ENCODE assay signal across 20 cellular contexts in genomic region chr1:10513199-10513598, GRCh38. TPM values are rescaled to one million over a fixed set of nuclear protein-coding genes. Genes with fewer than 3 reads are reported as not detected.
DNase-seq lines count a peak whose midpoint lies in the region; ATAC-seq and TF ChIP-seq lines count a peak whose summit lies in the region.
"Had no signal": no experiment of that assay in that cellular context is flagged by ENCODE, and none has a peak within 500 bp of the region (broad histone marks: within the 10 kb centered on the region; RNA-seq: fewer than 3 reads in every experiment).

No MANE protein-coding gene starts in this region.

- TF ChIP-seq CTCF in SK-N-SH (IDR thresholded peaks at IDR 0.05) (no peak), IMR-90 (conservative IDR thresholded peaks at IDR 0.05; ENCODE audit: low read depth, low read length) (no peak), left lung (IDR thresholded peaks at IDR 0.05) (no peak)

- H2AFZ ChIP-seq in SK-N-SH (ENCODE audit: low read depth), result no peak overlapping the region
- no peak overlapping the region for H2AFZ ChIP-seq in IMR-90 (replicated peaks; ENCODE audit: low read length, poor library complexity)

- no peak overlapping the region for H3K14ac ChIP-seq in IMR-90 (replicated peaks; ENCODE audit: low read depth, low read length)

- H3K27ac Mint-ChIP-seq in activated T-helper 17 cell treated with anti-CD3 and anti-CD28 coated beads, Interleukin-2, amount 50 U/mL, for 72 hours, result peak overlapping the region; percentile 91
- H3K27ac Mint-ChIP-seq in natural killer cell treated with Interleukin-12 subunit alpha and Interleukin-12 subunit beta and Interleukin-15 and Interleukin-18, amount 100 ng/mL, for 72 hours, result peak overlapping the region; percentile 92 to 93
- H3K27ac Mint-ChIP-seq: memory B cell, nephron, progenitor cell of endocrine pancreas had no signal

- H3K9me2 ChIP-seq in SK-N-SH, result no peaks in the 10 kb centered on the region

- TF ChIP-seq RAD21 in SK-N-SH (IDR thresholded peaks at IDR 0.05; ENCODE audit: low read length) (no peak), IMR-90 (IDR thresholded peaks at IDR 0.05; ENCODE audit: low read length) (no peak)

- H3K23ac ChIP-seq in IMR-90 (ENCODE audit: low read depth, low read length), result no peak overlapping the region

- peaks cover 79% of the 10 kb centered on the region for H3K79me2 ChIP-seq in SK-N-SH (ENCODE audit: insufficient read depth)

- H2AK9ac ChIP-seq in IMR-90 (replicated peaks; ENCODE audit: low read depth, low read length, poor library complexity), result no peak overlapping the region

- H3K27me3 ChIP-seq in SK-N-SH (ENCODE audit: insufficient read depth) (no peaks in the 10 kb centered on the region), IMR-90 (ENCODE audit: control insufficient read depth, insufficient read depth, low read length) (no peaks in the 10 kb centered on the region), left lung (no peaks in the 10 kb centered on the region)

- POLR2A ChIA-PET in SK-N-SH (lab: Yijun Ruan, JAX), result no interaction called here
- POLR2A ChIA-PET in IMR-90 (lab: Charles Lee; ENCODE audit: unreplicated experiment), result no interaction called here

- BruUV-seq in IMR-90 (replicated peaks; lab: Mats Ljungman, UMichigan), result no TSS peak

- H2BK120ac ChIP-seq in IMR-90 (ENCODE audit: low read depth, low read length), result 0 out of 2 replicates have a peak overlapping the region, but pooled peaks have one; percentile 15

- H3F3A ChIP-seq in SK-N-SH (replicated peaks; ENCODE audit: insufficient read depth), result peaks cover 29% of the 10 kb centered on the region

- H3K4me1 Mint-ChIP-seq in activated T-helper 17 cell treated with anti-CD3 and anti-CD28 coated beads, Interleukin-2, amount 50 U/mL, for 72 hours, result peaks cover 47% of the 10 kb centered on the region
- peaks cover 66 to 75% of the 10 kb centered on the region in 2 donors for H3K4me1 Mint-ChIP-seq in natural killer cell treated with Interleukin-12 subunit alpha and Interleukin-12 subunit beta and Interleukin-15 and Interleukin-18, amount 100 ng/mL, for 72 hours (ENCODE audit: low read depth in 2 of 2)

- no peak overlapping the region for H3K18ac ChIP-seq in IMR-90 (ENCODE audit: low read depth, low read length)

- H2BK20ac ChIP-seq in IMR-90 (ENCODE audit: low read depth, low read length), result peak overlapping the region; percentile 63; the same call in 1 of the 2 replicates

- CTCF ChIA-PET in SK-N-SH (lab: Yijun Ruan, JAX) (interaction anchor here (0.6 to 2.9 kb wide), 17 partner anchors 8 to 525 kb away, joined by 3 to 24 read pairs (median 4); no protein-coding TSS in a partner anchor), IMR-90 (lab: Yijun Ruan, JAX) (interaction anchor here (1.0 kb wide), 1 partner anchor 209 kb away, joined by 3 read pairs; no protein-coding TSS in a partner anchor)

- in situ Hi-C loops in IMR-90 (cut with MboI; ENCODE audit: low sequenced_read_pairs), result loop anchor here (5.0 kb wide), 1 partner anchor 429 kb away; no protein-coding TSS in a partner anchor

- H3K9me3 Mint-ChIP-seq in activated T-helper 17 cell treated with anti-CD3 and anti-CD28 coated beads, Interleukin-2, amount 50 U/mL, for 72 hours, result no peaks in the 10 kb centered on the region
- H3K9me3 Mint-ChIP-seq in natural killer cell treated with Interleukin-12 subunit alpha and Interleukin-12 subunit beta and Interleukin-15 and Interleukin-18, amount 100 ng/mL, for 72 hours, result no peaks in the 10 kb centered on the region
- H3K9me3 Mint-ChIP-seq: memory B cell, nephron had no signal

- peak overlapping the region in 1 of 2 experiments; percentile 12; a peak in 1 of 4 replicates for H3K27ac ChIP-seq in SK-N-SH (ENCODE audit: low read depth in 2 of 2, low read length in 1 of 2)
- H3K27ac ChIP-seq in IMR-90 (ENCODE audit: insufficient read depth, low read length), result no peak overlapping the region
- no peak overlapping the region for H3K27ac ChIP-seq in left lung
- H3K27ac ChIP-seq: 22Rv1, thoracic aorta had no signal

- H2BK15ac ChIP-seq in IMR-90 (ENCODE audit: low read depth, low read length), result peak overlapping the region; percentile 46; the same call in 2 of the 3 replicates

- H3K36me3 Mint-ChIP-seq in activated T-helper 17 cell treated with anti-CD3 and anti-CD28 coated beads, Interleukin-2, amount 50 U/mL, for 72 hours (ENCODE audit: low read depth), result no peaks in the 10 kb centered on the region
- no peaks in the 10 kb centered on the region for H3K36me3 Mint-ChIP-seq in natural killer cell treated with Interleukin-12 subunit alpha and Interleukin-12 subunit beta and Interleukin-15 and Interleukin-18, amount 100 ng/mL, for 72 hours
- H3K36me3 Mint-ChIP-seq: memory B cell had no signal

- peak overlapping the region; percentile 42 for H3K4ac ChIP-seq in IMR-90 (ENCODE audit: low read depth, low read length)

- no peak overlapping the region; the same call in 1 of the 2 replicates for H4K5ac ChIP-seq in IMR-90 (ENCODE audit: low read depth, low read length)

- DNase-seq in SK-N-SH, result no peak
- DNase-seq in IMR-90, result no peak
- DNase-seq in natural killer cell treated with Interleukin-12 subunit alpha and Interleukin-12 subunit beta and Interleukin-15 and Interleukin-18, amount 100 ng/mL, for 72 hours (ENCODE audit: low spot score), result no peak
- no peak for DNase-seq in left lung
- no peak for DNase-seq in cerebellar cortex (ENCODE audit: low spot score)
- DNase-seq in pons (ENCODE audit: low spot score), result no peak
- DNase-seq: DMS153; GOT3; hippocampal formation; NCI-H1694; NCI-H446 treated with DMSO at 0.1 percent for 48 hours; stimulated activated CD4-positive, alpha-beta T cell treated with anti-CD3 and anti-CD28 coated beads, Interleukin-4, amount 100 ng/mL, for 4 hours had no signal

- intact Hi-C loops in IMR-90 (cut with micrococcal nuclease) (loop anchor here (5.0 kb wide), 1 partner anchor 284 kb away; the partner anchor contains the start of gene CASZ1), left lung (cut with DNase I) (no loop called here)

- H4K20me1 ChIP-seq in SK-N-SH (ENCODE audit: insufficient read depth), result no peaks in the 10 kb centered on the region; the same call in 1 of the 2 replicates
- peaks cover 16% of the 10 kb centered on the region; the same call in 1 of the 2 replicates for H4K20me1 ChIP-seq in IMR-90 (ENCODE audit: insufficient read depth, low read length)

- no peak overlapping the region for H2BK5ac ChIP-seq in IMR-90 (ENCODE audit: low read depth, low read length, poor library complexity, severe bottlenecking)

- ATAC-seq in SK-N-SH treated with all-trans-retinoic acid at 6 μM for 48 hours (no peak), IMR-90 (ENCODE audit: low read depth) (no peak), left lung (no peak)
- no peak for ATAC-seq in activated T-helper 17 cell treated with anti-CD3 and anti-CD28 coated beads, Interleukin-2, amount 50 U/mL, for 72 hours (replicated peaks)
- ATAC-seq in natural killer cell treated with Interleukin-12 subunit alpha and Interleukin-12 subunit beta and Interleukin-15 and Interleukin-18, amount 100 ng/mL, for 72 hours, result peak; percentile 46 to 65

- TF ChIP-seq EP300 in SK-N-SH (IDR thresholded peaks at IDR 0.05; ENCODE audit: borderline replicate concordance in 1 of 2, low read depth in 1 of 2, low read length in 1 of 2), result no peak

- H3K27me3 Mint-ChIP-seq in activated T-helper 17 cell treated with anti-CD3 and anti-CD28 coated beads, Interleukin-2, amount 50 U/mL, for 72 hours, result no peaks in the 10 kb centered on the region
- no peaks in the 10 kb centered on the region for H3K27me3 Mint-ChIP-seq in natural killer cell treated with Interleukin-12 subunit alpha and Interleukin-12 subunit beta and Interleukin-15 and Interleukin-18, amount 100 ng/mL, for 72 hours
- H3K27me3 Mint-ChIP-seq: memory B cell had no signal

- no peak overlapping the region for H3K4me3 ChIP-seq in SK-N-SH (ENCODE audit: low read depth in 2 of 2, low read length in 1 of 2)
- no peak overlapping the region for H3K4me3 ChIP-seq in IMR-90 (ENCODE audit: insufficient read depth, low read depth, low read length)
- H3K4me3 ChIP-seq in left lung, result no peak overlapping the region
- H3K4me3 ChIP-seq: smooth muscle cell, thoracic aorta had no signal

- H3K9me3 ChIP-seq in SK-N-SH, result no peaks in the 10 kb centered on the region
- H3K9me3 ChIP-seq in IMR-90 (ENCODE audit: control insufficient read depth, insufficient read depth, low read length), result no peaks in the 10 kb centered on the region
- no peaks in the 10 kb centered on the region for H3K9me3 ChIP-seq in left lung
- H3K9me3 ChIP-seq: thoracic aorta had no signal

- peaks cover 52 to 88% of the 10 kb centered on the region in 2 experiments for H3K79me1 ChIP-seq in IMR-90 (ENCODE audit: low read depth in 1 of 2, low read length in 2 of 2)

- dilution Hi-C loops in IMR-90 (cut with HindIII; ENCODE audit: low sequenced_read_pairs, unreplicated experiment), result no loop called here

- H2AK5ac ChIP-seq in IMR-90 (ENCODE audit: low read depth, low read length), result peak overlapping the region; percentile 12; the same call in 1 of the 2 replicates

- H3K56ac ChIP-seq in IMR-90 (ENCODE audit: extremely low read depth, insufficient read depth, low read length), result no peak overlapping the region

- no peak overlapping the region for H4K91ac ChIP-seq in IMR-90 (ENCODE audit: insufficient read depth, low read depth, low read length)

- H3K36me3 ChIP-seq in SK-N-SH (replicated peaks in 1 of 2; ENCODE audit: control insufficient read depth in 1 of 2, insufficient read depth in 2 of 2, low read length in 1 of 2) (no peaks in the 10 kb centered on the region), IMR-90 (ENCODE audit: control insufficient read depth, insufficient read depth, low read length) (no peaks in the 10 kb centered on the region; the same call in 1 of the 2 replicates), left lung (no peaks in the 10 kb centered on the region)
- H3K36me3 ChIP-seq: thoracic aorta had no signal

- H3K4me3 Mint-ChIP-seq in activated T-helper 17 cell treated with anti-CD3 and anti-CD28 coated beads, Interleukin-2, amount 50 U/mL, for 72 hours, result peak overlapping the region; percentile 35
- peak overlapping the region; percentile 73 for H3K4me3 Mint-ChIP-seq in natural killer cell treated with Interleukin-12 subunit alpha and Interleukin-12 subunit beta and Interleukin-15 and Interleukin-18, amount 100 ng/mL, for 72 hours
- H3K4me3 Mint-ChIP-seq: memory B cell, nephron had no signal

- H4K8ac ChIP-seq in IMR-90 (ENCODE audit: low read depth in 2 of 2, low read length in 2 of 2), result no peak overlapping the region

- H3K9ac ChIP-seq in SK-N-SH, result 0 out of 2 replicates have a peak overlapping the region, but pooled peaks have one; percentile 6
- no peak overlapping the region for H3K9ac ChIP-seq in IMR-90 (ENCODE audit: low read depth, low read length)

- no peak overlapping the region for H3K4me2 ChIP-seq in SK-N-SH
- no peak overlapping the region for H3K4me2 ChIP-seq in IMR-90 (ENCODE audit: low read depth, low read length)
- H3K4me2 ChIP-seq: smooth muscle cell had no signal

- H3K4me1 ChIP-seq in SK-N-SH (ENCODE audit: control insufficient read depth in 1 of 2, insufficient read depth in 2 of 2, low read depth in 1 of 2, low read length in 1 of 2) (peaks cover 32 to 63% of the 10 kb centered on the region in 2 experiments), IMR-90 (ENCODE audit: control insufficient read depth, insufficient read depth, low read length) (peaks cover 28% of the 10 kb centered on the region), left lung (peaks cover 40 to 70% of the 10 kb centered on the region in 2 donors)

- peaks cover 21% of the 10 kb centered on the region for H3K9me1 ChIP-seq in IMR-90 (ENCODE audit: insufficient read depth, low read length)

- no peak for TF ChIP-seq POLR2A in IMR-90 (IDR thresholded peaks at IDR 0.05; ENCODE audit: low read depth, low read length)

- 100% methylated on average over 5 of the region's 5 CpGs for WGBS in SK-N-SH (ENCODE audit: low lambda C conversion rate)
- no CpG with 5 or more reads among the region's 5 CpGs for WGBS in IMR-90 (ENCODE audit: extremely low coverage in 2 of 2, insufficient read length in 1 of 2), 2 experiments

RNA-seq across cellular contexts. Expression of gene PEX14, which starts 38.4 kb away (rescaled TPM):
- 17.8 and 36.2 TPM in 2 replicates for polyA plus RNA-seq in SK-N-SH (2012; rRNA removed)
- 19.9 and 27.1 TPM in 2 replicates for polyA plus RNA-seq in SK-N-SH (2012; cell fraction: cytosol; rRNA removed)
- 34.1 and 35.2 TPM in 2 replicates for polyA plus RNA-seq in SK-N-SH (2012; cell fraction: nucleus; rRNA removed)
- 8.9 and 9.5 TPM in 2 replicates for total RNA-seq in IMR-90 (2012; rRNA removed)
- 22.0 and 22.5 TPM in 2 replicates for polyA plus RNA-seq in IMR-90 (2012; rRNA removed)
- polyA plus RNA-seq in IMR-90 (2012; cell fraction: cytosol; rRNA removed), result 16.8 and 24.0 TPM in 2 replicates
- polyA plus RNA-seq in IMR-90 (2012; cell fraction: nucleus; rRNA removed; ENCODE audit: low replicate concordance), result 21.7 and 28.9 TPM in 2 replicates
- total RNA-seq in activated T-helper 17 cell treated with anti-CD3 and anti-CD28 coated beads, Interleukin-2, amount 50 U/mL, for 72 hours, result 10 to 100 TPM; 18.4 to 21.7 TPM
- total RNA-seq in natural killer cell treated with Interleukin-12 subunit alpha and Interleukin-12 subunit beta and Interleukin-15 and Interleukin-18, amount 100 ng/mL, for 72 hours, result 10 to 100 TPM; 20.7 to 23.7 TPM
- total RNA-seq in left lung, result 10 to 100 TPM; 18.9 to 20.8 TPM

RNA-seq across cellular contexts. Expression of gene DFFA, which starts 40.9 kb away (rescaled TPM):
- polyA plus RNA-seq in SK-N-SH (2012; rRNA removed) (42.3 and 54.4 TPM in 2 replicates), IMR-90 (2012; rRNA removed) (25.3 and 28.1 TPM in 2 replicates)
- polyA plus RNA-seq in SK-N-SH (2012; cell fraction: cytosol; rRNA removed), result 42.5 and 49.5 TPM in 2 replicates
- 23.5 and 24.9 TPM in 2 replicates for polyA plus RNA-seq in SK-N-SH (2012; cell fraction: nucleus; rRNA removed)
- total RNA-seq in IMR-90 (2012; rRNA removed) (56.1 and 62.6 TPM in 2 replicates), left lung (10 to 100 TPM; 37.6 to 38.5 TPM)
- polyA plus RNA-seq in IMR-90 (2012; cell fraction: cytosol; rRNA removed), result 15.5 and 19.7 TPM in 2 replicates
- polyA plus RNA-seq in IMR-90 (2012; cell fraction: nucleus; rRNA removed; ENCODE audit: low replicate concordance), result 8.5 and 12.8 TPM in 2 replicates
- 10 to 100 TPM; 27.4 to 54.5 TPM for total RNA-seq in activated T-helper 17 cell treated with anti-CD3 and anti-CD28 coated beads, Interleukin-2, amount 50 U/mL, for 72 hours
- 10 to 100 TPM; 40.0 to 59.4 TPM for total RNA-seq in natural killer cell treated with Interleukin-12 subunit alpha and Interleukin-12 subunit beta and Interleukin-15 and Interleukin-18, amount 100 ng/mL, for 72 hours

Comparison
In these comparisons a context has a peak if more than half of its experiments do, and no peak if none do; other contexts are left out.
1. ATAC-seq: peak in natural killer cell treated with Interleukin-12 subunit alpha and Interleukin-12 subunit beta and Interleukin-15 and Interleukin-18, amount 100 ng/mL, for 72 hours (2 of 2); none in SK-N-SH treated with all-trans-retinoic acid at 6 μM for 48 hours (single experiment), IMR-90 (single experiment), activated T-helper 17 cell treated with anti-CD3 and anti-CD28 coated beads, Interleukin-2, amount 50 U/mL, for 72 hours (single experiment) and left lung (single experiment).